In genomic region chr6:50816115-50816675, GRCh38 we compare ENCODE assay signal across 8 cellular contexts. TPM values are rescaled to one million over a fixed set of nuclear protein-coding genes. Genes with fewer than 3 reads are reported as not detected.
A peak's percentile ranks its signal among the peaks of the same experiment; 100 is the strongest.
DNase-seq lines count a peak whose midpoint lies in the region; ATAC-seq and TF ChIP-seq lines count a peak whose summit lies in the region.

No MANE protein-coding gene starts in this region.

- H3K36me3 ChIP-seq in Peyer's patch, result no peaks in the 10 kb centered on the region

- H3K27me3 Mint-ChIP-seq in osteocyte (ENCODE audit: unreplicated experiment), result peaks cover 9% of the 10 kb centered on the region

- H3K4me1 Mint-ChIP-seq in osteocyte (ENCODE audit: unreplicated experiment), result peaks cover 16% of the 10 kb centered on the region

- H3K36me3 Mint-ChIP-seq in osteocyte (ENCODE audit: unreplicated experiment), result no peaks in the 10 kb centered on the region

- no peaks in the 10 kb centered on the region for H3K9me3 ChIP-seq in Peyer's patch

- peak; percentile 77 for ATAC-seq in GM21619 (IDR thresholded peaks at IDR 0.05; ENCODE audit: unreplicated experiment)

- H3K9me3 Mint-ChIP-seq in osteocyte (ENCODE audit: unreplicated experiment), result no peaks in the 10 kb centered on the region

- TF ChIP-seq CTCF in Peyer's patch (IDR thresholded peaks at IDR 0.05) (peak; percentile 12 to 76 (median 72)), osteocyte (IDR thresholded peaks at IDR 0.05) (peak; percentile 83)

- H3K4me3 Mint-ChIP-seq in osteocyte (ENCODE audit: unreplicated experiment), result peak overlapping the region; percentile 88

- no peak for TF ChIP-seq POLR2A in Peyer's patch (IDR thresholded peaks at IDR 0.05)

- H3K27ac ChIP-seq in Peyer's patch, result no peak overlapping the region

- peak overlapping the region; percentile 44 for H3K27ac Mint-ChIP-seq in osteocyte (ENCODE audit: unreplicated experiment)

- H3K27me3 ChIP-seq in Peyer's patch, result peaks cover 0 to 12% of the 10 kb centered on the region in 2 donors

- DNase-seq in ELR (ENCODE audit: low read depth), result peak; percentile 77
- DNase-seq in HuH-7.5 (ENCODE audit: low spot score), result peak; percentile 50
- DNase-seq in Peyer's patch, result peak; percentile 41 to 86 (median 64)
- peak; percentile 5 for DNase-seq in activated gamma-delta T cell treated with anti-CD3 and anti-CD28 coated beads, Interleukin-2, amount 50 U/mL, for 16 hours (ENCODE audit: low read depth)
- DNase-seq in globus pallidus (ENCODE audit: low spot score), result peak; percentile 66
- DNase-seq in osteocyte (ENCODE audit: extremely low spot score, unreplicated experiment), result peak; percentile 92
- DNase-seq in ureter (ENCODE audit: low spot score), result peak; percentile 71

- H3K4me1 ChIP-seq in Peyer's patch, result peaks cover 0 to 5% (median 0%) of the 10 kb centered on the region in 4 donors

- peak overlapping the region; percentile 22 to 54 (median 37) for H3K4me3 ChIP-seq in Peyer's patch

RNA-seq across cellular contexts. Expression of gene TFAP2B, which starts 2.5 kb away (rescaled TPM):
- total RNA-seq in Peyer's patch (not detected), osteocyte (26.4 and 27.5 TPM in 2 replicates), ureter (0.26 TPM)

Comparison
In these comparisons a context has a peak if more than half of its experiments do, and no peak if none do; other contexts are left out.
1. DNase-seq: peak in every context shown above with its lines; median percentile 92 in osteocyte; 77 in ELR; 71 in ureter; 66 in globus pallidus; 64 in Peyer's patch; 50 in HuH-7.5; 5 in activated gamma-delta T cell treated with anti-CD3 and anti-CD28 coated beads, Interleukin-2, amount 50 U/mL, for 16 hours.
2. RNA of gene TFAP2B, which starts 2.5 kb away (total RNA-seq): 26.4 to 27.5 TPM in osteocyte; 0.26 TPM in ureter (single experiment) and not detected in Peyer's patch; every median in the first group is over 10 times any median in the second.